Comparison of ENCODE assay signal across 13 cellular contexts in genomic region chr6:96795481-96795880, GRCh38. TPM values are rescaled to one million over a fixed set of nuclear protein-coding genes. Genes with fewer than 3 reads are reported as not detected.
DNase-seq lines count a peak whose midpoint lies in the region; ATAC-seq and TF ChIP-seq lines count a peak whose summit lies in the region.
"Had no signal": no experiment of that assay in that cellular context is flagged by ENCODE, and none has a peak within 500 bp of the region (broad histone marks: within the 10 kb centered on the region; RNA-seq: fewer than 3 reads in every experiment).

No MANE protein-coding gene starts in this region.

- H3K27me3 Mint-ChIP-seq in stimulated activated naive B cell treated with anti-CD40 and anti-IgM and Interleukin-4, amounts not matched to agents 10 μg/mL and 1 μg/mL and 100 μg/mL, for 72 hours, result no peaks in the 10 kb centered on the region
- H3K27me3 Mint-ChIP-seq: stimulated activated naive CD8-positive, alpha-beta T cell treated with anti-CD3 and anti-CD28 coated beads, Interleukin-15, amount 100 ng/mL, for 72 hours had no signal

- peaks cover 5 to 9% of the 10 kb centered on the region in 2 donors for H3K4me1 Mint-ChIP-seq in stimulated activated naive B cell treated with anti-CD40 and anti-IgM and Interleukin-4, amounts not matched to agents 10 μg/mL and 1 μg/mL and 100 μg/mL, for 72 hours
- H3K4me1 Mint-ChIP-seq: stimulated activated naive CD8-positive, alpha-beta T cell treated with anti-CD3 and anti-CD28 coated beads, Interleukin-15, amount 100 ng/mL, for 72 hours had no signal

- H3K27ac Mint-ChIP-seq in stimulated activated naive B cell treated with anti-CD40 and anti-IgM and Interleukin-4, amounts not matched to agents 10 μg/mL and 1 μg/mL and 100 μg/mL, for 72 hours, result peak overlapping the region; percentile 86
- H3K27ac Mint-ChIP-seq: stimulated activated naive CD8-positive, alpha-beta T cell treated with anti-CD3 and anti-CD28 coated beads, Interleukin-15, amount 100 ng/mL, for 72 hours had no signal

- intact Hi-C loops in body of pancreas (cut with DNase I), result no loop called here

- 81 to 87% methylated on average over 2 of the region's 2 CpGs for WGBS in body of pancreas, 2 donors

- TF ChIP-seq CTCF in body of pancreas (IDR thresholded peaks at IDR 0.05), result no peak

- TF ChIP-seq POLR2A in body of pancreas (IDR thresholded peaks at IDR 0.05), result no peak

- ATAC-seq in GM19395 (IDR thresholded peaks at IDR 0.05; ENCODE audit: unreplicated experiment) (peak; percentile 98), HG02798 (IDR thresholded peaks at IDR 0.05; ENCODE audit: poor library complexity, unreplicated experiment) (peak; percentile 77), HG03558 (IDR thresholded peaks at IDR 0.05; ENCODE audit: extremely low read depth, unreplicated experiment) (peak; percentile 100), body of pancreas (no peak)
- ATAC-seq in stimulated activated naive B cell treated with anti-CD40 and anti-IgM and Interleukin-4, amounts not matched to agents 10 μg/mL and 1 μg/mL and 100 μg/mL, for 72 hours (replicated peaks), result peak; percentile 95 to 99
- ATAC-seq: stimulated activated naive CD8-positive, alpha-beta T cell treated with anti-CD3 and anti-CD28 coated beads, Interleukin-15, amount 100 ng/mL, for 72 hours had no signal

- H3K4me3 Mint-ChIP-seq in stimulated activated naive B cell treated with anti-CD40 and anti-IgM and Interleukin-4, amounts not matched to agents 10 μg/mL and 1 μg/mL and 100 μg/mL, for 72 hours, result peak overlapping the region; percentile 29 to 48
- H3K4me3 Mint-ChIP-seq: stimulated activated naive CD8-positive, alpha-beta T cell treated with anti-CD3 and anti-CD28 coated beads, Interleukin-15, amount 100 ng/mL, for 72 hours had no signal

- no peaks in the 10 kb centered on the region for H3K4me1 ChIP-seq in body of pancreas

- no peaks in the 10 kb centered on the region for H3K9me3 ChIP-seq in body of pancreas

- H3K4me3 ChIP-seq in body of pancreas, result no peak overlapping the region
- H3K4me3 ChIP-seq: cardiac muscle cell had no signal

- no peak for DNase-seq in stimulated activated naive B cell treated with anti-CD40 and anti-IgM and Interleukin-4, amounts not matched to agents 10 μg/mL and 1 μg/mL and 100 μg/mL, for 72 hours
- no peak for DNase-seq in body of pancreas
- no peak for DNase-seq in stimulated activated CD8-positive, alpha-beta memory T cell treated with anti-CD3 and anti-CD28 coated beads, Interleukin-4, amount 100 ng/mL, for 48 hours
- no peak for DNase-seq in KG1 (lab: John Stamatoyannopoulos, UW)
- DNase-seq: activated T-cell treated with anti-CD3 and anti-CD28 coated beads, Interleukin-2, amount 50 U/mL, for 48 hours; DMS79; NCI-H2107; stimulated activated naive CD8-positive, alpha-beta T cell treated with anti-CD3 and anti-CD28 coated beads, Interleukin-15, amount 100 ng/mL, for 72 hours; WERI-Rb-1 had no signal

- no peaks in the 10 kb centered on the region for H3K36me3 Mint-ChIP-seq in stimulated activated naive B cell treated with anti-CD40 and anti-IgM and Interleukin-4, amounts not matched to agents 10 μg/mL and 1 μg/mL and 100 μg/mL, for 72 hours

- no peaks in the 10 kb centered on the region for H3K27me3 ChIP-seq in body of pancreas
- H3K27me3 ChIP-seq: cardiac muscle cell had no signal

- no peaks in the 10 kb centered on the region for H3K9me3 Mint-ChIP-seq in stimulated activated naive B cell treated with anti-CD40 and anti-IgM and Interleukin-4, amounts not matched to agents 10 μg/mL and 1 μg/mL and 100 μg/mL, for 72 hours
- H3K9me3 Mint-ChIP-seq: stimulated activated naive CD8-positive, alpha-beta T cell treated with anti-CD3 and anti-CD28 coated beads, Interleukin-15, amount 100 ng/mL, for 72 hours had no signal

- no peaks in the 10 kb centered on the region for H3K36me3 ChIP-seq in body of pancreas (replicated peaks in 1 of 2; ENCODE audit: insufficient read depth in 1 of 2, low read depth in 2 of 2)
- H3K36me3 ChIP-seq: cardiac muscle cell had no signal

- no peak overlapping the region for H3K27ac ChIP-seq in body of pancreas
- H3K27ac ChIP-seq: cardiac muscle cell, WERI-Rb-1 had no signal

RNA-seq across cellular contexts. Expression of gene GPR63, which starts 41.8 kb away (rescaled TPM):
- total RNA-seq in body of pancreas, result 1 to 10 TPM; 1.3 to 2.3 TPM
